In genomic region chr18:80157708-80158343, GRCh38 we compare ENCODE assay signal across 8 cellular contexts. TPM values are rescaled to one million over a fixed set of nuclear protein-coding genes. Genes with fewer than 3 reads are reported as not detected.
A peak's percentile ranks its signal among the peaks of the same experiment; 100 is the strongest.
DNase-seq lines count a peak whose midpoint lies in the region; ATAC-seq, FAIRE-seq and TF ChIP-seq lines count a peak whose summit lies in the region.

No MANE protein-coding gene starts in this region.

- H3K79me2 ChIP-seq in PC-3 (ENCODE audit: low read length): no peaks in the 10 kb centered on the region

- H3K27ac ChIP-seq in PC-3 (ENCODE audit: low read length) (no peak overlapping the region), foreskin keratinocyte (no peak overlapping the region), pancreas (no peak overlapping the region), tibial artery (no peak overlapping the region)

- POLR2A ChIA-PET in PC-3 (lab: Charles Lee; ENCODE audit: unreplicated experiment): no interaction called here

- H3K36me3 ChIP-seq in PC-3 (ENCODE audit: low read depth, low read length) (no peaks in the 10 kb centered on the region; the same call in 1 of the 2 replicates), pancreas (no peaks in the 10 kb centered on the region), tibial artery (peaks cover 0 to 6% (median 0%) of the 10 kb centered on the region in 3 donors)

- peak; percentile 89 for TF ChIP-seq CTCF in PC-3 (conservative IDR thresholded peaks at IDR 0.05; ENCODE audit: low read depth, low read length)
- TF ChIP-seq CTCF in foreskin keratinocyte (conservative IDR thresholded peaks at IDR 0.05): peak; percentile 96
- peak; percentile 81 to 97 (median 95) for TF ChIP-seq CTCF in pancreas (IDR thresholded peaks at IDR 0.05)
- TF ChIP-seq CTCF in tibial artery (IDR thresholded peaks at IDR 0.05): peak; percentile 80 to 97

- H3K4me3 ChIP-seq in PC-3 (ENCODE audit: low read length) (no peak overlapping the region), pancreas (no peak overlapping the region), tibial artery (no peak overlapping the region)

- no peak overlapping the region for H3K4me2 ChIP-seq in PC-3 (ENCODE audit: low read length)

- no peak overlapping the region for H3K9ac ChIP-seq in PC-3 (ENCODE audit: low read length)

- H3F3A ChIP-seq in PC-3 (ENCODE audit: low read length, unreplicated experiment): no peaks in the 10 kb centered on the region

- DNase-seq in DMS53 treated with DMSO at 0.1 percent for 48 hours (lab: John Stamatoyannopoulos, UW; ENCODE audit: unreplicated experiment) (peak; percentile 63), PC-3 (peak; percentile 81), foreskin keratinocyte (peak in 1 of 2 donors; percentile 40), pancreas (peak in 5 of 6 donors; percentile 56 to 92 (median 81)), tibial artery (peak in 1 of 2 donors; percentile 83)
- DNase-seq in activated T-helper 1 cell treated with anti-CD3 and anti-CD28 coated beads, Interleukin-2, amount 50 U/mL, for 16 hours (ENCODE audit: low read depth in 1 of 2, low spot score in 1 of 2): peak; percentile 41 to 58

- H3K4me1 ChIP-seq in PC-3 (ENCODE audit: insufficient read depth, low read length) (no peaks in the 10 kb centered on the region), foreskin keratinocyte (no peaks in the 10 kb centered on the region), pancreas (no peaks in the 10 kb centered on the region), tibial artery (no peaks in the 10 kb centered on the region)

- FAIRE-seq in pancreas (lab: Jason Lieb, UNC): peak; percentile 94

- H4K20me1 ChIP-seq in PC-3 (ENCODE audit: low read length): no peaks in the 10 kb centered on the region; the same call in 1 of the 2 replicates

- H3K9me2 ChIP-seq in PC-3 (replicated peaks; ENCODE audit: low read length): no peaks in the 10 kb centered on the region

- no peak overlapping the region for H2AFZ ChIP-seq in PC-3 (ENCODE audit: low read length)

- WGBS in pancreas, 2 donors: 28 to 39% methylated on average over 8 of the region's 8 CpGs

- H3K9me3 ChIP-seq in PC-3 (ENCODE audit: low read length) (no peaks in the 10 kb centered on the region), pancreas (no peaks in the 10 kb centered on the region), tibial artery (no peaks in the 10 kb centered on the region)

- intact Hi-C loops in PC-3 (cut with micrococcal nuclease) (no loop called here), pancreas (cut with DNase I) (loop anchor here in 1 of 3 donors (10.0 kb wide), 1 partner anchor 223 kb away; no protein-coding TSS in a partner anchor), tibial artery (cut with DNase I; ENCODE audit: low total_unique reads) (no loop called here)

- BruUV-seq in PC-3 (replicated peaks; lab: Mats Ljungman, UMichigan): no TSS peak

- CTCF ChIA-PET in PC-3 (lab: Charles Lee): interaction anchor here (0.5 to 1.6 kb wide), 2 partner anchors 88 to 100 kb away, joined by 3 to 4 read pairs; no protein-coding TSS in a partner anchor

- H3K27me3 ChIP-seq in PC-3 (ENCODE audit: low read length): no peaks in the 10 kb centered on the region
- no peaks in the 10 kb centered on the region for H3K27me3 ChIP-seq in foreskin keratinocyte
- H3K27me3 ChIP-seq in pancreas: no peaks in the 10 kb centered on the region
- peaks cover 0 to 4% of the 10 kb centered on the region in 2 donors for H3K27me3 ChIP-seq in tibial artery

- peak; percentile 59 for ATAC-seq in HG03095 (IDR thresholded peaks at IDR 0.05; ENCODE audit: unreplicated experiment)
- peak; percentile 82 for ATAC-seq in PC-3
- peak; percentile 64 for ATAC-seq in foreskin keratinocyte
- ATAC-seq in pancreas: peak; percentile 72 to 90 (median 88)
- ATAC-seq in HG03045 (IDR thresholded peaks at IDR 0.05; ENCODE audit: unreplicated experiment): no peak

RNA-seq across cellular contexts. Expression of gene ADNP2, which starts 48.8 kb away (rescaled TPM):
- 23.2 and 25.2 TPM in 2 replicates for total RNA-seq in PC-3 (2014; rRNA removed)
- total RNA-seq in foreskin keratinocyte: 23.6 and 23.9 TPM in 2 replicates
- 5.7 and 7.0 TPM in 2 replicates for polyA plus RNA-seq in foreskin keratinocyte
- total RNA-seq in pancreas: 1 to 10 TPM; 5.9 to 8.4 (median 7.0) TPM
- polyA plus RNA-seq in pancreas: 1 to 10 TPM; 4.2 to 4.7 TPM
